In the genomic region with DNA sequence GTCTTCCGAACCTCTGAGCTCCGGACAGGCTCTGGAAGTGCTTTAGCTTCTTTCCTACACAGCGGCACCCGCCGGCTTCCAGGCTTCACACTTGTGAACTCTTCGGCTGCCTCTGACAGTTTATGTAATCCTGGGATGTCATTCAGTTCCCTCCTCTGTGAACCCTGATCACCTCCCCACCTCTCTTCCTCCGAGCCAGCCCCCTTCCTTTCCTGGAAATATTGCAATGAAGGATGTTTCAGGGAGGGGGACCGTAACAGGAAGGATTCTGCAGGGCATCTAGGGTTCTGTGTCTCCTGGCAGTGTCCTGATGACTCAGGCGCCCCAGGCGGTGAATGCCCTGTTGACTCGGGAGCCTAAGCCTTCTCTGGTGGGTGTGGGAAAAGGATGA, we compare ENCODE assay signal across 8 cellular contexts. TPM values are rescaled to one million over a fixed set of nuclear protein-coding genes. Genes with fewer than 3 reads are reported as not detected.
DNase-seq lines count a peak whose midpoint lies in the region; ATAC-seq, FAIRE-seq and TF ChIP-seq lines count a peak whose summit lies in the region.

Gene CD14, minus strand, starts transcription at position 95 of the 391 bp plus-strand sequence. CDS start 104 bp downstream, outside the sequence.

- H3K27ac ChIP-seq in H1 (ENCODE audit: low read depth, low read length), result no peak within 1 kb of the TSS

- H4K20me1 ChIP-seq in H1 (replicated peaks in 1 of 2; ENCODE audit: control insufficient read depth in 1 of 2, insufficient read depth in 2 of 2, low read length in 2 of 2), result no peaks in the 10 kb centered on the region

- no peak within 1 kb of the TSS for H4K5ac ChIP-seq in H1 (ENCODE audit: insufficient read length, low read depth, low read length)

- no peak for TF ChIP-seq EP300 in H1 (IDR thresholded peaks at IDR 0.05; ENCODE audit: borderline replicate concordance in 1 of 2, low read depth in 2 of 2, low read length in 2 of 2)

- H2AFZ ChIP-seq in H1 (ENCODE audit: low read length), result no peak within 1 kb of the TSS

- H3K27me3 ChIP-seq in H1 (replicated peaks in 1 of 4; ENCODE audit: control insufficient read depth in 3 of 4, extremely low read depth in 1 of 4, insufficient read depth in 3 of 4, low read length in 3 of 4), result no peaks in the 10 kb centered on the region

- no peak within 1 kb of the TSS for H2BK5ac ChIP-seq in H1 (ENCODE audit: low read depth, low read length)

- no peak within 1 kb of the TSS for H2BK120ac ChIP-seq in H1 (replicated peaks; ENCODE audit: low read depth, low read length)

- H3K4me2 ChIP-seq in H1 (ENCODE audit: insufficient read depth in 1 of 2, low read depth in 2 of 2, low read length in 2 of 2), result no peak within 1 kb of the TSS

- no peaks in the 10 kb centered on the region for H3K36me3 ChIP-seq in H1 (ENCODE audit: control insufficient read depth in 2 of 4, insufficient read depth in 4 of 4, low read length in 3 of 4)

- H3K56ac ChIP-seq in H1 (replicated peaks; ENCODE audit: insufficient read length, low read depth, low read length), result no peak within 1 kb of the TSS

- no peak within 1 kb of the TSS for H3K23ac ChIP-seq in H1 (ENCODE audit: insufficient read length)

- no peak within 1 kb of the TSS for H2BK12ac ChIP-seq in H1 (ENCODE audit: low read depth, low read length)

- POLR2A ChIA-PET in H1 (lab: Charles Lee; ENCODE audit: partially characterized antibody), result interaction anchor here (1.1 kb wide), 1 partner anchor 12 kb away, joined by 3 read pairs; no protein-coding TSS in a partner anchor

- ATAC-seq in GM19395 (IDR thresholded peaks at IDR 0.05; ENCODE audit: unreplicated experiment) (peak; percentile 11), GM18517 (IDR thresholded peaks at IDR 0.05; ENCODE audit: unreplicated experiment) (no peak), HG03095 (IDR thresholded peaks at IDR 0.05; ENCODE audit: unreplicated experiment) (no peak)

- no peak within 1 kb of the TSS for H2AK5ac ChIP-seq in H1 (ENCODE audit: low read depth, low read length)

- no peak for FAIRE-seq in H1 (lab: Jason Lieb, UNC)

- H3K4me3 ChIP-seq in H1 (ENCODE audit: extremely low read depth in 1 of 4, insufficient read depth in 2 of 4, low read depth in 3 of 4, low read length in 4 of 4), result no peak within 1 kb of the TSS

- CTCF ChIA-PET in H1 (lab: Charles Lee; ENCODE audit: partially characterized antibody), result interaction anchor here (1.0 kb wide), 1 partner anchor 260 kb away, joined by 3 read pairs; no protein-coding TSS in a partner anchor

- no peak within 1 kb of the TSS for H2BK20ac ChIP-seq in H1 (ENCODE audit: low read length)

- H3K79me2 ChIP-seq in H1 (ENCODE audit: control insufficient read depth in 1 of 2, insufficient read depth in 2 of 2, low read length in 2 of 2), result no peaks in the 10 kb centered on the region

- H3K18ac ChIP-seq in H1 (ENCODE audit: extremely low read depth, low read length), result no peak within 1 kb of the TSS

- H3K23me2 ChIP-seq in H1 (ENCODE audit: low read depth, low read length), result no peaks in the 10 kb centered on the region

- no peak within 1 kb of the TSS for H2BK15ac ChIP-seq in H1 (ENCODE audit: low read length)

- DNase-seq in AG08396 (ENCODE audit: low spot score) (peak; percentile 32), RPMI7951 (ENCODE audit: low read depth) (peak; percentile 74), H1 (ENCODE audit: low read depth in 1 of 2, low spot score in 2 of 2) (no peak), mucosa of gallbladder (ENCODE audit: low spot score) (peak; percentile 57), AML-193 (lab: John Stamatoyannopoulos, UW) (no peak)

- no peak within 1 kb of the TSS for H3K9ac ChIP-seq in H1 (replicated peaks in 1 of 4; ENCODE audit: extremely low read depth in 1 of 4, low read depth in 3 of 4, low read length in 3 of 4)

- peaks cover 0 to 2% (median 0%) of the 10 kb centered on the region in 4 experiments; a peak in 1 of 7 replicates for H3K4me1 ChIP-seq in H1 (replicated peaks in 1 of 4; ENCODE audit: control insufficient read depth in 3 of 4, insufficient read depth in 4 of 4, low read length in 3 of 4)

- H3K9me3 ChIP-seq in H1 (ENCODE audit: insufficient read depth in 2 of 2, low read depth in 1 of 2, low read length in 1 of 2), result peaks cover 17 to 24% of the 10 kb centered on the region in 2 experiments; a peak in 3 of 4 replicates

- no peaks in the 10 kb centered on the region for H3K79me1 ChIP-seq in H1 (ENCODE audit: low read depth, low read length)

- no peak for TF ChIP-seq POLR2A in H1 (IDR thresholded peaks at IDR 0.05; ENCODE audit: control extremely low read depth in 1 of 2, low read depth in 2 of 2, low read length in 2 of 2)

- no peak for TF ChIP-seq CTCF in H1 (IDR thresholded peaks at IDR 0.05; ENCODE audit: control extremely low read depth in 1 of 3, insufficient read depth in 1 of 3, low read depth in 1 of 3, low read length in 3 of 3)

- no peak for TF ChIP-seq RAD21 in H1 (IDR thresholded peaks at IDR 0.05 in 1 of 2, conservative IDR thresholded peaks at IDR 0.05 in 1 of 2; ENCODE audit: low read depth in 2 of 2, low read length in 2 of 2)

- peak within 1 kb of the TSS; percentile 80 for H4K8ac ChIP-seq in H1 (ENCODE audit: extremely low read depth, insufficient read depth, low read length)

- no peak within 1 kb of the TSS for H3K4ac ChIP-seq in H1 (replicated peaks; ENCODE audit: insufficient read length, low read depth, low read length)

- no peak within 1 kb of the TSS for H4K91ac ChIP-seq in H1 (replicated peaks; ENCODE audit: insufficient read length, low read length)

- H3K14ac ChIP-seq in H1 (ENCODE audit: insufficient read length), result no peak within 1 kb of the TSS

- WGBS in H1 (ENCODE audit: extremely low coverage in 1 of 2, insufficient coverage in 1 of 2, insufficient read length in 1 of 2, insufficient replicate concordance in 2 of 2, low coverage in 1 of 2, low lambda C conversion rate in 2 of 2, missing lambda C conversion rate in 1 of 2), 2 experiments, result 84% methylated on average over 11 of the region's 11 CpGs; no CpG with 5 or more reads in 1 of the 2 experiments

TF ChIP-seq in H1, 55 proteins besides CTCF, POLR2A, EP300 and RAD21 (continues in another document):
- TF ChIP-seq YY1 (IDR thresholded peaks at IDR 0.05; ENCODE audit: low read depth, low read length), result no peak

RNA-seq across cellular contexts. Expression of gene CD14, which starts in this region (rescaled TPM):
- total RNA-seq in RPMI7951 (2014; rRNA removed; shearing (Covaris generic)), result 0.20 and 0.96 TPM in 2 replicates
- total RNA-seq in H1 (2021; fragmentation: NEBNext Ultra II Directional; extraction: Animal tissue kit (Norgen Biotek cat#: 25700)), result 0.48 TPM in 1 of 2 replicates, not detected in the other
- polyA plus RNA-seq in H1 (2011; rRNA removed), result 0.15 and 0.24 TPM in 2 replicates
- polyA plus RNA-seq in H1 (2011; cell fraction: cytosol; rRNA removed), result 0.16 TPM
- polyA plus RNA-seq in H1 (2011; cell fraction: nucleus; rRNA removed), result 0.27 TPM
- 0.12 to 0.13 TPM in 2 of 4 replicates, not detected in the others for polyA plus RNA-seq in H1 (2012, experiment 1 of 2)
- not detected for polyA plus RNA-seq in H1 (2012, experiment 2 of 2)
- 0.08 TPM for polyA plus RNA-seq in H1 (2013, experiment 1 of 2)
- not detected for polyA plus RNA-seq in H1 (2013, experiment 2 of 2)
- polyA minus RNA-seq in H1 (2011; rRNA and poly(A)+ RNA removed), result not detected in 2 replicates
- not detected for polyA minus RNA-seq in H1 (2011; cell fraction: cytosol; rRNA and poly(A)+ RNA removed)
- not detected for polyA minus RNA-seq in H1 (2011; cell fraction: nucleus; rRNA and poly(A)+ RNA removed)
- total RNA-seq in mucosa of gallbladder, result 104 TPM

Comparison
In these comparisons a context has a peak if more than half of its experiments do, and no peak if none do; other contexts are left out.
1. RNA of gene CD14 (total RNA-seq): 104 TPM in mucosa of gallbladder (single experiment); 0.20 to 0.96 TPM in RPMI7951 and 0.48 TPM in H1; every median in the first group is over 10 times any median in the second.
2. Peak in DNase-seq in RPMI7951; RNA of the gene not detected or under 1 TPM.
3. DNase-seq: peak in AG08396 (single experiment) and mucosa of gallbladder (single experiment); none in H1 (0 of 2) and AML-193 (0 of 2).